25 cellular contexts compared by ENCODE assay signal in genomic region chr22:25822344-25822743, GRCh38.
DNase-seq lines count a peak whose midpoint lies in the region; ATAC-seq, FAIRE-seq and TF ChIP-seq lines count a peak whose summit lies in the region.
"Had no signal": no experiment of that assay in that cellular context is flagged by ENCODE, and none has a peak within 500 bp of the region (broad histone marks: within the 10 kb centered on the region; RNA-seq: fewer than 3 reads in every experiment).

No MANE protein-coding gene starts in this region.

- H2AFZ ChIP-seq in K562 (ENCODE audit: low read depth, low read length): no peak overlapping the region

- no peaks in the 10 kb centered on the region for H4K20me1 ChIP-seq in K562 (replicated peaks; ENCODE audit: control insufficient read depth, insufficient read depth, low read length)
- H4K20me1 ChIP-seq: BLaER1 had no signal

- in situ Hi-C loops in K562 (cut with MboI): no loop called here

- H3K4me3 ChIP-seq in HEK293 (ENCODE audit: low read depth, low read length) (no peak overlapping the region), K562 (no peak overlapping the region), right lobe of liver (no peak overlapping the region)
- H3K4me3 ChIP-seq: BLaER1, GM12878 had no signal

- H3K27ac ChIP-seq in HEK293 (ENCODE audit: extremely low read depth, low read depth, low read length): no peak overlapping the region
- H3K27ac ChIP-seq in K562 (ENCODE audit: extremely low read depth, low read depth, low read length): no peak overlapping the region
- no peak overlapping the region for H3K27ac ChIP-seq in right lobe of liver
- H3K27ac ChIP-seq: BLaER1 had no signal

- TF ChIP-seq EP300 in K562 (IDR thresholded peaks at IDR 0.05; ENCODE audit: low read length): no peak

- H3K9me3 ChIP-seq in HEK293 (ENCODE audit: control insufficient read depth, insufficient read depth, low read depth, low read length) (no peaks in the 10 kb centered on the region), K562 (replicated peaks; ENCODE audit: control insufficient read depth, insufficient read depth, low read depth, low read length) (0 out of 2 replicates have a peak, but pooled peaks cover 2% of the 10 kb centered on the region), right lobe of liver (no peaks in the 10 kb centered on the region)
- H3K9me3 ChIP-seq: BE2C had no signal

- H3K9ac ChIP-seq in K562 (ENCODE audit: insufficient read depth in 1 of 2, low read depth in 2 of 2, low read length in 2 of 2): no peak overlapping the region
- H3K9ac ChIP-seq: BLaER1 had no signal

- no peak for DNase-seq in K562 (ENCODE audit: extremely low read depth in 1 of 4, low spot score in 3 of 4)
- no peak for DNase-seq in urothelium cell line (ENCODE audit: low spot score)
- no peak for DNase-seq in ecto neural progenitor cell (ENCODE audit: low spot score)
- DNase-seq in right lobe of liver: no peak
- DNase-seq: 8988T; ACHN; BE2C; C1 segment of cervical spinal cord; CD4-positive, alpha-beta memory T cell; CD4-positive, CD25-positive, alpha-beta regulatory T cell; CD8-positive, alpha-beta memory T cell; COR-L47; DMS 273 treated with DMSO at 0.1 percent for 48 hours; DMS153; DMS53; DMS79; DND-41; EL; GDM1 had no signal

- no peaks in the 10 kb centered on the region for H3K9me1 ChIP-seq in K562 (ENCODE audit: control insufficient read depth, insufficient read depth, low read length)

- no peaks in the 10 kb centered on the region for H3K36me3 ChIP-seq in HEK293 (ENCODE audit: control insufficient read depth in 2 of 2, insufficient read depth in 1 of 2, low read length in 2 of 2)
- H3K36me3 ChIP-seq in K562 (ENCODE audit: control insufficient read depth, insufficient read depth, low read length): peaks cover 22% of the 10 kb centered on the region; the same call in 2 of the 3 replicates
- no peaks in the 10 kb centered on the region for H3K36me3 ChIP-seq in right lobe of liver
- H3K36me3 ChIP-seq: BE2C, BLaER1 had no signal

- intact Hi-C loops in K562 (cut with micrococcal nuclease) (no loop called here), right lobe of liver (cut with DNase I) (no loop called here)

- no peaks in the 10 kb centered on the region for H3K79me2 ChIP-seq in K562 (ENCODE audit: control insufficient read depth, insufficient read depth, low read length)

- no peak for TF ChIP-seq RAD21 in K562 (CRISPR knock-in tag; conservative IDR thresholded peaks at IDR 0.05 in 1 of 2, IDR thresholded peaks at IDR 0.05 in 1 of 2)

- BruUV-seq in K562 (replicated peaks; lab: Mats Ljungman, UMichigan): no TSS peak

- no peak for TF ChIP-seq CTCF in HEK293 (tag by site-specific recombination; IDR thresholded peaks at IDR 0.05)
- no peak for TF ChIP-seq CTCF in K562 (IDR thresholded peaks at IDR 0.05 in 2 of 3, conservative IDR thresholded peaks at IDR 0.05 in 1 of 3; ENCODE audit: insufficient read depth in 2 of 3, low read depth in 1 of 3, low read length in 3 of 3)
- TF ChIP-seq CTCF in right lobe of liver (IDR thresholded peaks at IDR 0.05): no peak

- POLR2A ChIA-PET in HEK293 (lab: Yijun Ruan, JAX) (no interaction called here), K562 (lab: Yijun Ruan, JAX) (no interaction called here)

- H3K4me2 ChIP-seq in K562 (ENCODE audit: insufficient read depth, low read length): no peak overlapping the region
- H3K4me2 ChIP-seq: BLaER1 had no signal

- no peak for FAIRE-seq in K562 (lab: Jason Lieb, UNC)
- peak; percentile 95 for FAIRE-seq in urothelium cell line (lab: Jason Lieb, UNC)
- FAIRE-seq: A204.1, GM12878, GM12892, GM18507 had no signal

- 98% methylated on average over 5 of the region's 6 CpGs for WGBS in K562 (ENCODE audit: insufficient coverage, low coverage, missing lambda C conversion rate)
- WGBS in right lobe of liver (ENCODE audit: insufficient coverage, low coverage, low lambda C conversion rate, missing lambda C conversion rate): 84% methylated on average over 6 of the region's 6 CpGs

- TF ChIP-seq POLR2A in K562 (conservative IDR thresholded peaks at IDR 0.05) (no peak), right lobe of liver (IDR thresholded peaks at IDR 0.05) (no peak)

- H3K27me3 ChIP-seq in K562 (ENCODE audit: control insufficient read depth in 2 of 2, insufficient read depth in 2 of 2, low read length in 2 of 2) (no peaks in the 10 kb centered on the region), right lobe of liver (no peaks in the 10 kb centered on the region)
- H3K27me3 ChIP-seq: BE2C, BLaER1 had no signal

- H3K4me1 ChIP-seq in HEK293 (ENCODE audit: control insufficient read depth, insufficient read depth, low read length) (no peaks in the 10 kb centered on the region), K562 (replicated peaks in 1 of 2; ENCODE audit: control insufficient read depth in 2 of 2, insufficient read depth in 2 of 2, low read length in 2 of 2) (no peaks in the 10 kb centered on the region), right lobe of liver (no peaks in the 10 kb centered on the region)
- H3K4me1 ChIP-seq: BE2C, BLaER1 had no signal

- ATAC-seq in K562: no peak
- no peak for ATAC-seq in right lobe of liver
- ATAC-seq: GM12878 had no signal

- CTCF ChIA-PET in HEK293 (lab: Yijun Ruan, JAX) (interaction anchor here (0.7 kb wide), 1 partner anchor 545 kb away, joined by 3 read pairs; no protein-coding TSS in a partner anchor), K562 (lab: Yijun Ruan, JAX; ENCODE audit: low intra/inter-chr PET ratio) (no interaction called here)

TF ChIP-seq in HEK293, 187 proteins besides CTCF, POLR2A, EP300 and RAD21:
- TF ChIP-seq MZF1 (tag by site-specific recombination; IDR thresholded peaks at IDR 0.05; ENCODE audit: borderline replicate concordance): no peak
- TF ChIP-seq ZNF549 (tag by site-specific recombination; IDR thresholded peaks at IDR 0.05): no peak
- no peak for TF ChIP-seq ZNF398 (tag by site-specific recombination; IDR thresholded peaks at IDR 0.05)
- TF ChIP-seq GLI2 (tag by site-specific recombination; IDR thresholded peaks at IDR 0.05; ENCODE audit: borderline replicate concordance, low read depth): no peak
- peak; percentile 60; the same call in 1 of the 2 replicates for TF ChIP-seq TRIM28 (IDR thresholded peaks at IDR 0.05; ENCODE audit: borderline replicate concordance, low read length)
TF ChIP-seq in HEK293: peak in this region for 1.

TF ChIP-seq in K562, 482 proteins besides CTCF, POLR2A, EP300 and RAD21:
- TF ChIP-seq RBM15 (IDR thresholded peaks at IDR 0.05; ENCODE audit: insufficient read depth, low read length) (no peak), ZNF77 (CRISPR knock-in tag; IDR thresholded peaks at IDR 0.05) (no peak), ZNF780A (CRISPR knock-in tag; IDR thresholded peaks at IDR 0.05) (no peak), PHB (CRISPR knock-in tag; IDR thresholded peaks at IDR 0.05) (no peak), CBX3 (IDR thresholded peaks at IDR 0.05; ENCODE audit: borderline replicate concordance in 1 of 2, low read length in 2 of 2) (0 out of 3 replicates have a peak, but pooled peaks of 1 of the 2 experiments have one; percentile 14), ZNF316 (IDR thresholded peaks at IDR 0.05) (peak; percentile 67), PHF21A (IDR thresholded peaks at IDR 0.05; ENCODE audit: borderline replicate concordance, low read depth) (no peak), GTF2E2 (tag; IDR thresholded peaks at IDR 0.05) (no peak)

Comparison
In these comparisons a context has a peak if more than half of its experiments do, and no peak if none do; other contexts are left out.
1. Of the 44 proteins assayed by ChIP-seq in both K562 and HEK293: peak only in K562: none; only in HEK293: TRIM28; in both: none; in neither: 43.